Comparison of ENCODE assay signal across 23 cellular contexts in genomic region chr6:3188262-3188661, GRCh38. TPM values are rescaled to one million over a fixed set of nuclear protein-coding genes. Genes with fewer than 3 reads are reported as not detected.
A peak's percentile ranks its signal among the peaks of the same experiment; 100 is the strongest.
DNase-seq lines count a peak whose midpoint lies in the region; ATAC-seq, FAIRE-seq and TF ChIP-seq lines count a peak whose summit lies in the region.
"Had no signal": no experiment of that assay in that cellular context is flagged by ENCODE, and none has a peak within 500 bp of the region (broad histone marks: within the 10 kb centered on the region; RNA-seq: fewer than 3 reads in every experiment).

No MANE protein-coding gene starts in this region.

- H3K27me3 Mint-ChIP-seq in neural progenitor cell (ENCODE audit: insufficient read depth, low read depth) (peaks cover 2% of the 10 kb centered on the region), endodermal cell (ENCODE audit: insufficient read depth) (no peaks in the 10 kb centered on the region)

- H3K9me3 Mint-ChIP-seq in neural progenitor cell, result peaks cover 7% of the 10 kb centered on the region
- peaks cover 21% of the 10 kb centered on the region for H3K9me3 Mint-ChIP-seq in endodermal cell
- H3K9me3 Mint-ChIP-seq: CD4-positive, alpha-beta T cell; CD8-positive, alpha-beta T cell had no signal

- H3K79me2 ChIP-seq in HepG2 (ENCODE audit: insufficient read depth, low read length), result no peaks in the 10 kb centered on the region
- no peaks in the 10 kb centered on the region for H3K79me2 ChIP-seq in K562 (ENCODE audit: control insufficient read depth, insufficient read depth, low read length)
- no peaks in the 10 kb centered on the region for H3K79me2 ChIP-seq in neural progenitor cell (ENCODE audit: low read depth)

- H3K4me3 Mint-ChIP-seq in neural progenitor cell (no peak overlapping the region), endodermal cell (no peak overlapping the region)
- H3K4me3 Mint-ChIP-seq: B cell; CD4-positive, alpha-beta T cell; CD8-positive, alpha-beta T cell had no signal

- BruUV-seq in HepG2 (replicated peaks; lab: Mats Ljungman, UMichigan), result no TSS peak
- no TSS peak for BruUV-seq in K562 (replicated peaks; lab: Mats Ljungman, UMichigan)

- CTCF ChIA-PET in HepG2 (lab: Yijun Ruan, JAX; ENCODE audit: low intra/inter-chr PET ratio, low total read pairs), result no interaction called here
- CTCF ChIA-PET in K562 (lab: Yijun Ruan, JAX; ENCODE audit: low intra/inter-chr PET ratio), result no interaction called here

- FAIRE-seq in HepG2 (lab: Jason Lieb, UNC) (no peak), K562 (lab: Jason Lieb, UNC) (no peak)
- FAIRE-seq: A549, D721Med, G401.6, GM12891, GM19239 had no signal

- in situ Hi-C loops in HepG2 (cut with HindIII; ENCODE audit: extremely low pct_ligation_motif_present, low pct_unique_long_range_greater_than_20kb) (no loop called here), K562 (cut with MboI) (no loop called here)

- H3K9me1 ChIP-seq in K562 (ENCODE audit: control insufficient read depth, insufficient read depth, low read length), result no peaks in the 10 kb centered on the region

- no peak for TF ChIP-seq CTCF in HepG2 (CRISPR knock-in tag; IDR thresholded peaks at IDR 0.05)
- TF ChIP-seq CTCF in right lobe of liver (IDR thresholded peaks at IDR 0.05), result no peak
- no peak for TF ChIP-seq CTCF in K562 (IDR thresholded peaks at IDR 0.05 in 2 of 3, conservative IDR thresholded peaks at IDR 0.05 in 1 of 3; ENCODE audit: insufficient read depth in 2 of 3, low read depth in 1 of 3, low read length in 3 of 3)
- no peak for TF ChIP-seq CTCF in neural progenitor cell (IDR thresholded peaks at IDR 0.05)
- no peak for TF ChIP-seq CTCF in endodermal cell (conservative IDR thresholded peaks at IDR 0.05)

- H3K36me3 ChIP-seq in HepG2 (replicated peaks in 1 of 2; ENCODE audit: control insufficient read depth in 1 of 2, insufficient read depth in 2 of 2, low read length in 2 of 2), result no peaks in the 10 kb centered on the region; a peak in 1 of 5 replicates
- H3K36me3 ChIP-seq in right lobe of liver, result no peaks in the 10 kb centered on the region
- H3K36me3 ChIP-seq in K562 (ENCODE audit: control insufficient read depth, insufficient read depth, low read length), result no peaks in the 10 kb centered on the region
- H3K36me3 ChIP-seq in neural progenitor cell, result no peaks in the 10 kb centered on the region
- no peaks in the 10 kb centered on the region for H3K36me3 ChIP-seq in endodermal cell (ENCODE audit: control insufficient read depth, insufficient read depth, low read length)
- H3K36me3 ChIP-seq: BLaER1 treated with 17β-estradiol and CSF1 and Interleukin-3, amounts not matched to agents 10 nM and 100 nM had no signal

- no peak for DNase-seq in HepG2 (ENCODE audit: low spot score)
- no peak for DNase-seq in right lobe of liver
- no peak for DNase-seq in K562 (ENCODE audit: extremely low read depth in 1 of 4, low spot score in 3 of 4)
- DNase-seq in neural progenitor cell (ENCODE audit: low spot score), result no peak
- no peak for DNase-seq in endodermal cell
- DNase-seq: AML-193; Caco-2; Calu3; CD4-positive, alpha-beta T cell; CD8-positive, alpha-beta T cell; DMS79 treated with DMSO at 0.1 percent for 48 hours; GF-D8 had no signal

- TF ChIP-seq EP300 in HepG2 (IDR thresholded peaks at IDR 0.05; ENCODE audit: low read depth in 2 of 2, low read length in 2 of 2), result no peak
- no peak for TF ChIP-seq EP300 in HepG2 (CRISPR knock-in tag; IDR thresholded peaks at IDR 0.05; ENCODE audit: borderline replicate concordance)
- TF ChIP-seq EP300 in K562 (IDR thresholded peaks at IDR 0.05; ENCODE audit: low read length), result no peak

- H3K9me3 ChIP-seq in HepG2 (ENCODE audit: low read length) (no peaks in the 10 kb centered on the region), right lobe of liver (no peaks in the 10 kb centered on the region), K562 (replicated peaks; ENCODE audit: control insufficient read depth, insufficient read depth, low read depth, low read length) (peaks cover 5% of the 10 kb centered on the region; the same call in 1 of the 2 replicates), neural progenitor cell (ENCODE audit: low read depth) (no peaks in the 10 kb centered on the region), endodermal cell (ENCODE audit: control insufficient read depth, low read length) (peaks cover 19% of the 10 kb centered on the region)
- H3K9me3 ChIP-seq: A549, Caco-2 had no signal

- no peak overlapping the region for H3K27ac ChIP-seq in HepG2 (ENCODE audit: extremely low read length, insufficient read depth, low read length)
- no peak overlapping the region for H3K27ac ChIP-seq in right lobe of liver
- H3K27ac ChIP-seq in K562 (ENCODE audit: extremely low read depth, low read depth, low read length), result no peak overlapping the region
- H3K27ac ChIP-seq in neural progenitor cell, result no peak overlapping the region
- no peak overlapping the region for H3K27ac ChIP-seq in endodermal cell (ENCODE audit: low read depth, low read length)
- H3K27ac ChIP-seq: 22Rv1; A549; BLaER1 treated with 17β-estradiol and CSF1 and Interleukin-3, amounts not matched to agents 10 nM and 100 nM; C4-2B had no signal

- H3K9ac ChIP-seq in HepG2 (ENCODE audit: insufficient read depth, low read depth, low read length) (no peak overlapping the region), K562 (ENCODE audit: insufficient read depth in 1 of 2, low read depth in 2 of 2, low read length in 2 of 2) (no peak overlapping the region; a peak in 1 of 4 replicates), neural progenitor cell (no peak overlapping the region), endodermal cell (ENCODE audit: extremely low read depth, low read length, poor library complexity, severe bottlenecking) (no peak overlapping the region)
- H3K9ac ChIP-seq: BLaER1 treated with 17β-estradiol and CSF1 and Interleukin-3, amounts not matched to agents 10 nM and 100 nM had no signal

- H3F3A ChIP-seq in neural progenitor cell (ENCODE audit: low read depth), result peaks cover 12% of the 10 kb centered on the region

- ATAC-seq in HepG2 (0 out of 3 replicates have a peak, but pooled peaks have one; percentile 29), right lobe of liver (no peak), K562 (peak; percentile 50; the same call in 1 of the 3 replicates), GM21390 (IDR thresholded peaks at IDR 0.05; ENCODE audit: unreplicated experiment) (no peak), HG03457 (IDR thresholded peaks at IDR 0.05; ENCODE audit: unreplicated experiment) (no peak)
- ATAC-seq: A549; CD8-positive, alpha-beta T cell had no signal

- 67% methylated on average over 7 of the region's 7 CpGs for WGBS in HepG2 (ENCODE audit: low lambda C conversion rate)
- 75% methylated on average over 4 of the region's 7 CpGs for WGBS in right lobe of liver (ENCODE audit: insufficient coverage, low coverage, low lambda C conversion rate, missing lambda C conversion rate)
- WGBS in K562 (ENCODE audit: insufficient coverage, low coverage, missing lambda C conversion rate), result 42% methylated on average over 7 of the region's 7 CpGs
- 90 to 95% methylated on average over 5 to 7 of the region's 7 CpGs for WGBS in endodermal cell (ENCODE audit: insufficient coverage in 1 of 2, insufficient read length in 1 of 2), 2 experiments

- TF ChIP-seq POLR2A in HepG2 (IDR thresholded peaks at IDR 0.05; ENCODE audit: insufficient read depth in 1 of 2, low read depth in 2 of 2, low read length in 2 of 2) (no peak), right lobe of liver (IDR thresholded peaks at IDR 0.05) (no peak), K562 (conservative IDR thresholded peaks at IDR 0.05) (no peak)

- no peaks in the 10 kb centered on the region for H4K20me1 ChIP-seq in HepG2 (ENCODE audit: insufficient read depth, low read length)
- no peaks in the 10 kb centered on the region for H4K20me1 ChIP-seq in K562 (replicated peaks; ENCODE audit: control insufficient read depth, insufficient read depth, low read length)
- no peaks in the 10 kb centered on the region for H4K20me1 ChIP-seq in neural progenitor cell (ENCODE audit: low read depth)
- H4K20me1 ChIP-seq: BLaER1 treated with 17β-estradiol and CSF1 and Interleukin-3, amounts not matched to agents 10 nM and 100 nM had no signal

- no peak overlapping the region for H2AFZ ChIP-seq in HepG2 (ENCODE audit: low read length)
- H2AFZ ChIP-seq in K562 (ENCODE audit: low read depth, low read length), result peak overlapping the region; percentile 1; the same call in 1 of the 2 replicates
- H2AFZ ChIP-seq in neural progenitor cell (replicated peaks), result no peak overlapping the region

- H3K36me3 Mint-ChIP-seq in neural progenitor cell (peaks cover 26% of the 10 kb centered on the region), endodermal cell (ENCODE audit: low read depth) (peaks cover 2% of the 10 kb centered on the region)
- H3K36me3 Mint-ChIP-seq: CD8-positive, alpha-beta T cell had no signal

- H3K4me1 Mint-ChIP-seq in neural progenitor cell (peaks cover 46% of the 10 kb centered on the region), endodermal cell (peaks cover 12% of the 10 kb centered on the region)
- H3K4me1 Mint-ChIP-seq: B cell had no signal

- TF ChIP-seq RAD21 in HepG2 (CRISPR knock-in tag; IDR thresholded peaks at IDR 0.05) (no peak), K562 (CRISPR knock-in tag; conservative IDR thresholded peaks at IDR 0.05 in 1 of 2, IDR thresholded peaks at IDR 0.05 in 1 of 2) (no peak)

- H3K4me1 ChIP-seq in HepG2 (ENCODE audit: insufficient read depth, low read length), result peaks cover under 1% of the 10 kb centered on the region; the same call in 1 of the 2 replicates
- no peaks in the 10 kb centered on the region for H3K4me1 ChIP-seq in right lobe of liver
- peaks cover 3 to 4% of the 10 kb centered on the region in 2 experiments; a peak in 3 of 5 replicates for H3K4me1 ChIP-seq in K562 (replicated peaks in 1 of 2; ENCODE audit: control insufficient read depth in 2 of 2, insufficient read depth in 2 of 2, low read length in 2 of 2)
- H3K4me1 ChIP-seq in neural progenitor cell, result peaks cover 15% of the 10 kb centered on the region
- H3K4me1 ChIP-seq in endodermal cell (ENCODE audit: control insufficient read depth, insufficient read depth, low read length), result peaks cover 2% of the 10 kb centered on the region
- H3K4me1 ChIP-seq: A549, Caco-2 had no signal

- H3K27me3 ChIP-seq in HepG2 (ENCODE audit: control insufficient read depth in 1 of 2, insufficient read depth in 2 of 2, low read length in 2 of 2), result peaks cover 0 to 5% of the 10 kb centered on the region in 2 experiments; a peak in 2 of 5 replicates
- no peaks in the 10 kb centered on the region for H3K27me3 ChIP-seq in right lobe of liver
- no peaks in the 10 kb centered on the region for H3K27me3 ChIP-seq in K562 (ENCODE audit: control insufficient read depth in 2 of 2, insufficient read depth in 2 of 2, low read length in 2 of 2)
- no peaks in the 10 kb centered on the region for H3K27me3 ChIP-seq in neural progenitor cell
- H3K27me3 ChIP-seq in endodermal cell (ENCODE audit: control insufficient read depth, insufficient read depth, low read length, poor library complexity, severe bottlenecking), result no peaks in the 10 kb centered on the region
- H3K27me3 ChIP-seq: BLaER1 treated with 17β-estradiol and CSF1 and Interleukin-3, amounts not matched to agents 10 nM and 100 nM had no signal

- H3K4me2 ChIP-seq in HepG2 (ENCODE audit: low read depth, low read length) (no peak overlapping the region), K562 (ENCODE audit: insufficient read depth, low read length) (no peak overlapping the region), neural progenitor cell (no peak overlapping the region)
- H3K4me2 ChIP-seq: A549 had no signal

- H3K4me3 ChIP-seq in HepG2 (replicated peaks in 1 of 3; ENCODE audit: insufficient read depth in 1 of 3, low read depth in 2 of 3, low read length in 3 of 3) (no peak overlapping the region), right lobe of liver (no peak overlapping the region), K562 (no peak overlapping the region), neural progenitor cell (no peak overlapping the region), endodermal cell (ENCODE audit: low read length) (no peak overlapping the region)
- H3K4me3 ChIP-seq: A549; BLaER1 treated with 17β-estradiol and CSF1 and Interleukin-3, amounts not matched to agents 10 nM and 100 nM had no signal

- H3K27ac Mint-ChIP-seq in neural progenitor cell, result peak overlapping the region; percentile 50
- no peak overlapping the region for H3K27ac Mint-ChIP-seq in endodermal cell
- H3K27ac Mint-ChIP-seq: B cell; CD4-positive, alpha-beta T cell; CD8-positive, alpha-beta T cell had no signal

- intact Hi-C loops in HepG2 (cut with micrococcal nuclease; ENCODE audit: unreplicated experiment) (loop anchor here (5.0 kb wide), 1 partner anchor 994 kb away; no protein-coding TSS in a partner anchor), right lobe of liver (cut with DNase I) (no loop called here), K562 (cut with micrococcal nuclease) (no loop called here)

- POLR2A ChIA-PET in HepG2 (lab: Yijun Ruan, JAX) (no interaction called here), K562 (lab: Yijun Ruan, JAX) (interaction anchor here (0.6 to 1.1 kb wide), 6 partner anchors 12 to 106 kb away, joined by 3 to 4 read pairs (median 3); no protein-coding TSS in a partner anchor)

RNA-seq across cellular contexts. Expression of gene TUBB2A, which starts 30.9 kb away (rescaled TPM):
- total RNA-seq in HepG2 (2016; rRNA removed; fragmentation: Illumina TruSeq; extraction: Trizol) (35.3 and 38.1 TPM in 2 replicates), right lobe of liver (100 to 1,000 TPM in 2 of 6 experiments, 10 to 100 TPM in 4; 32.8 to 136 (median 83.8) TPM), K562 (2014; rRNA removed) (92.1 and 101 TPM in 2 replicates), K562 (2014; rRNA removed; fragmentation: Illumina TruSeq; extraction: Trizol) (18.1 and 23.5 TPM in 2 replicates), K562 (2015; rRNA removed; fragmentation: Illumina TruSeq; extraction: Trizol) (43.2 and 44.9 TPM in 2 replicates), K562 (2021) (81.8 and 82.4 TPM in 2 replicates), neural progenitor cell (ENCODE audit: low replicate concordance) (57.9 and 117 TPM in 2 replicates), endodermal cell (100 to 1,000 TPM; 262 to 297 TPM)
- 10.1 and 10.3 TPM in 2 replicates for total RNA-seq in HepG2 (2016; cell fraction: cytosol; rRNA removed; fragmentation: Illumina TruSeq; extraction: Trizol; ENCODE audit: low read depth)
- total RNA-seq in HepG2 (2016; cell fraction: insoluble cytoplasmic fraction; rRNA removed; fragmentation: Illumina TruSeq; extraction: Trizol), result 32.8 and 36.3 TPM in 2 replicates
- 12.7 and 14.0 TPM in 2 replicates for total RNA-seq in HepG2 (2016; cell fraction: membrane; rRNA removed; fragmentation: Illumina TruSeq; extraction: Trizol)
- 13.9 and 14.1 TPM in 2 replicates for total RNA-seq in HepG2 (2016; cell fraction: nucleus; rRNA removed; fragmentation: Illumina TruSeq; extraction: Trizol)
- polyA plus RNA-seq in HepG2 (2011; rRNA removed) (106 and 178 TPM in 2 replicates), K562 (2011; rRNA removed) (45.6 and 52.0 TPM in 2 replicates), K562 (2014; fragmentation: Illumina TruSeq; extraction: Trizol) (50.1 and 68.1 TPM in 2 replicates), K562 (2014; fragmentation: Nextera tagmentation; extraction: Ambion mirVana) (1 to 10 TPM; 3.6 to 6.3 TPM), K562 (2014; rRNA removed) (73.1 and 73.4 TPM in 2 replicates)
- 118 and 142 TPM in 2 replicates for polyA plus RNA-seq in HepG2 (2011; cell fraction: cytosol; rRNA removed)
- 111 and 136 TPM in 2 replicates for polyA plus RNA-seq in HepG2 (2011; cell fraction: nucleus; rRNA removed)
- 89.5 and 170 TPM in 2 replicates for polyA plus RNA-seq in HepG2 (2012)
- 7.8 and 9.2 TPM in 2 replicates for polyA plus RNA-seq in HepG2 (2016; cell fraction: cytosol; fragmentation: Illumina TruSeq; extraction: Trizol; ENCODE audit: low read depth)
- 37.3 and 40.4 TPM in 2 replicates for polyA plus RNA-seq in HepG2 (2016; cell fraction: insoluble cytoplasmic fraction; fragmentation: Illumina TruSeq; extraction: Trizol; ENCODE audit: low read depth)
- polyA plus RNA-seq in HepG2 (2016; cell fraction: membrane; fragmentation: Illumina TruSeq; extraction: Trizol; ENCODE audit: low read depth), result 8.6 and 9.4 TPM in 2 replicates
- polyA plus RNA-seq in HepG2 (2016; cell fraction: nucleus; fragmentation: Illumina TruSeq; extraction: Trizol; ENCODE audit: insufficient read depth, low read depth), result 25.9 and 28.8 TPM in 2 replicates
- polyA minus RNA-seq in HepG2 (2011; rRNA and poly(A)+ RNA removed; ENCODE audit: low replicate concordance), result 14.5 and 150 TPM in 2 replicates
- polyA minus RNA-seq in HepG2 (2011; cell fraction: cytosol; rRNA and poly(A)+ RNA removed), result 76.6 and 136 TPM in 2 replicates
- polyA minus RNA-seq in HepG2 (2011; cell fraction: nucleus; rRNA and poly(A)+ RNA removed), result 30.0 and 49.6 TPM in 2 replicates
- 19.1 and 41.5 TPM in 2 replicates for total RNA-seq in K562 (2011; cell fraction: chromatin; rRNA removed; ENCODE audit: low replicate concordance)
- 35.0 and 37.2 TPM in 2 replicates for total RNA-seq in K562 (2011; cell fraction: nucleolus; rRNA removed)
- 24.8 and 26.5 TPM in 2 replicates for total RNA-seq in K562 (2011; cell fraction: nucleoplasm; rRNA removed)
- 57.7 and 124 TPM in 2 replicates for polyA plus RNA-seq in K562 (2011; cell fraction: cytosol; rRNA removed)
- polyA plus RNA-seq in K562 (2011; cell fraction: nucleus; rRNA removed), result 49.0 and 58.3 TPM in 2 replicates
- 70.6 and 119 TPM in 2 replicates for polyA plus RNA-seq in K562 (2012)
- 29.1 and 41.2 TPM in 2 replicates for polyA minus RNA-seq in K562 (2011; rRNA and poly(A)+ RNA removed)
- polyA minus RNA-seq in K562 (2011; cell fraction: cytosol; rRNA and poly(A)+ RNA removed), result 61.6 and 63.4 TPM in 2 replicates
- polyA minus RNA-seq in K562 (2011; cell fraction: nucleus; rRNA and poly(A)+ RNA removed), result 17.5 and 22.9 TPM in 2 replicates
- polyA plus RNA-seq in endodermal cell (2013, experiment 1 of 2), result 327 TPM
- 301 TPM for polyA plus RNA-seq in endodermal cell (2013, experiment 2 of 2)

RNA-seq across cellular contexts. Expression of gene TUBB2B, which starts 39.2 kb away (rescaled TPM):
- 9.3 and 10.3 TPM in 2 replicates for total RNA-seq in HepG2 (2016; rRNA removed; fragmentation: Illumina TruSeq; extraction: Trizol)
- total RNA-seq in HepG2 (2016; cell fraction: cytosol; rRNA removed; fragmentation: Illumina TruSeq; extraction: Trizol; ENCODE audit: low read depth), result 4.4 and 4.7 TPM in 2 replicates
- total RNA-seq in HepG2 (2016; cell fraction: insoluble cytoplasmic fraction; rRNA removed; fragmentation: Illumina TruSeq; extraction: Trizol), result 7.4 and 10.0 TPM in 2 replicates
- 7.0 TPM in 2 replicates for total RNA-seq in HepG2 (2016; cell fraction: membrane; rRNA removed; fragmentation: Illumina TruSeq; extraction: Trizol)
- total RNA-seq in HepG2 (2016; cell fraction: nucleus; rRNA removed; fragmentation: Illumina TruSeq; extraction: Trizol), result 4.2 TPM in 2 replicates
- polyA plus RNA-seq in HepG2 (2011; rRNA removed), result 23.6 and 39.5 TPM in 2 replicates
- polyA plus RNA-seq in HepG2 (2011; cell fraction: cytosol; rRNA removed), result 33.6 and 35.1 TPM in 2 replicates
- polyA plus RNA-seq in HepG2 (2011; cell fraction: nucleus; rRNA removed), result 20.7 and 31.9 TPM in 2 replicates
- polyA plus RNA-seq in HepG2 (2012), result 18.7 and 50.4 TPM in 2 replicates
- polyA plus RNA-seq in HepG2 (2016; cell fraction: cytosol; fragmentation: Illumina TruSeq; extraction: Trizol; ENCODE audit: low read depth), result 3.0 and 3.6 TPM in 2 replicates
- 8.6 and 11.7 TPM in 2 replicates for polyA plus RNA-seq in HepG2 (2016; cell fraction: insoluble cytoplasmic fraction; fragmentation: Illumina TruSeq; extraction: Trizol; ENCODE audit: low read depth)
- polyA plus RNA-seq in HepG2 (2016; cell fraction: membrane; fragmentation: Illumina TruSeq; extraction: Trizol; ENCODE audit: low read depth), result 4.9 and 7.1 TPM in 2 replicates
- polyA plus RNA-seq in HepG2 (2016; cell fraction: nucleus; fragmentation: Illumina TruSeq; extraction: Trizol; ENCODE audit: insufficient read depth, low read depth), result 6.5 and 6.8 TPM in 2 replicates
- 39.5 TPM in 1 of 2 replicates, not detected in the other for polyA minus RNA-seq in HepG2 (2011; rRNA and poly(A)+ RNA removed; ENCODE audit: low replicate concordance)
- polyA minus RNA-seq in HepG2 (2011; cell fraction: cytosol; rRNA and poly(A)+ RNA removed), result 20.2 and 27.6 TPM in 2 replicates
- 4.5 and 11.2 TPM in 2 replicates for polyA minus RNA-seq in HepG2 (2011; cell fraction: nucleus; rRNA and poly(A)+ RNA removed)
- total RNA-seq in right lobe of liver, result 1 to 10 TPM; 1.0 to 3.9 (median 2.5) TPM
- 1.7 and 4.6 TPM in 2 replicates for total RNA-seq in K562 (2011; cell fraction: chromatin; rRNA removed; ENCODE audit: low replicate concordance)
- total RNA-seq in K562 (2011; cell fraction: nucleolus; rRNA removed), result 5.0 and 6.5 TPM in 2 replicates
- 3.4 and 3.9 TPM in 2 replicates for total RNA-seq in K562 (2011; cell fraction: nucleoplasm; rRNA removed)
- total RNA-seq in K562 (2014; rRNA removed), result 6.4 and 7.3 TPM in 2 replicates
- 1.6 and 2.3 TPM in 2 replicates for total RNA-seq in K562 (2014; rRNA removed; fragmentation: Illumina TruSeq; extraction: Trizol)
- 3.3 and 3.8 TPM in 2 replicates for total RNA-seq in K562 (2015; rRNA removed; fragmentation: Illumina TruSeq; extraction: Trizol)
- 5.1 and 5.8 TPM in 2 replicates for total RNA-seq in K562 (2021)
- polyA plus RNA-seq in K562 (2011; rRNA removed), result 9.7 and 14.5 TPM in 2 replicates
- 18.8 and 24.4 TPM in 2 replicates for polyA plus RNA-seq in K562 (2011; cell fraction: cytosol; rRNA removed)
- 5.8 and 7.2 TPM in 2 replicates for polyA plus RNA-seq in K562 (2011; cell fraction: nucleus; rRNA removed)
- 9.9 and 11.3 TPM in 2 replicates for polyA plus RNA-seq in K562 (2012)
- 4.6 and 9.1 TPM in 2 replicates for polyA plus RNA-seq in K562 (2014; fragmentation: Illumina TruSeq; extraction: Trizol)
- under 1 TPM; 0.11 to 0.18 TPM for polyA plus RNA-seq in K562 (2014; fragmentation: Nextera tagmentation; extraction: Ambion mirVana)
- polyA plus RNA-seq in K562 (2014; rRNA removed), result 6.1 and 7.0 TPM in 2 replicates
- polyA minus RNA-seq in K562 (2011; rRNA and poly(A)+ RNA removed), result 5.1 and 6.2 TPM in 2 replicates
- polyA minus RNA-seq in K562 (2011; cell fraction: cytosol; rRNA and poly(A)+ RNA removed), result 7.5 and 11.3 TPM in 2 replicates
- 2.7 and 6.1 TPM in 2 replicates for polyA minus RNA-seq in K562 (2011; cell fraction: nucleus; rRNA and poly(A)+ RNA removed)
- 362 and 762 TPM in 2 replicates for total RNA-seq in neural progenitor cell (ENCODE audit: low replicate concordance)
- total RNA-seq in endodermal cell, result 100 to 1,000 TPM; 253 to 304 TPM
- 836 TPM for polyA plus RNA-seq in endodermal cell (2013, experiment 1 of 2)
- polyA plus RNA-seq in endodermal cell (2013, experiment 2 of 2), result 726 TPM
- total RNA-seq: B cell; CD4-positive, alpha-beta T cell had no signal

Comparison
In these comparisons a context has a peak if more than half of its experiments do, and no peak if none do; other contexts are left out.
1. ATAC-seq: peak in HepG2 (single experiment) and K562 (single experiment); none in right lobe of liver (0 of 4), GM21390 (single experiment) and HG03457 (single experiment).
2. RNA of gene TUBB2B, which starts 39.2 kb away (total RNA-seq): 362 to 762 TPM in neural progenitor cell and 253 to 304 TPM in endodermal cell; 4.2 to 10.3 TPM in HepG2, 1.6 to 7.3 TPM in K562 and 1.0 to 3.9 TPM in right lobe of liver; every median in the first group is over 10 times any median in the second.